1 cellular context compared by ENCODE assay signal in the genomic region with DNA sequence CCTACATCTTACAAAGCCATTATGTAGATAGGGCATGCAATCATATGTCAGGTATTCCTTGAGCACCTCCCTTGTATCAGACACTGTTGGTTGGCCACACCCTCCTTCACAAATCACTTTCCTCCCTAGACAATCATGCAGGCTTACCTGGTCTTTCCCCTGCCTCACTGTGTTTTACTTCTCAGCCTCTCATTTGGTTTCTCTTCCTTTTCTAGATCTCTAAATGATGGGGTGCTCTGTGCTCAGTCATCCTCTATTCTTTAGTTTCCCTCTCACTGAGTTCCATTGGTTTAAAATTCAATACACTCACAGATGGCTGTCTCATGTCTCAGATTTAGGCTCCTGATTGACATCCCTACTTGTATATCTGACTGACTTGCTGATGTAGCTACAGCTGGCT.
A peak's percentile ranks its signal among the peaks of the same experiment; 100 is the strongest.
TF ChIP-seq lines count a peak whose summit lies in the region.

No MANE protein-coding gene starts in this region.

TF ChIP-seq in GM12878, 131 proteins besides CTCF, POLR2A, EP300 and RAD21 (continued from another document and continues in another):
- TF ChIP-seq ATF2 (IDR thresholded peaks at IDR 0.05; ENCODE audit: low read length) (peak; percentile 57; the same call in 1 of the 2 replicates), ETV6 (conservative IDR thresholded peaks at IDR 0.05 in 1 of 2, IDR thresholded peaks at IDR 0.05 in 1 of 2; ENCODE audit: borderline replicate concordance in 1 of 2, low read depth in 1 of 2) (peak in 1 of 2 experiments; percentile 45; a peak in 1 of 4 replicates), POLR2AphosphoS2 (IDR thresholded peaks at IDR 0.05; ENCODE audit: low read depth, low read length) (no peak), ATF7 (IDR thresholded peaks at IDR 0.05; ENCODE audit: low read depth) (no peak), RELA (IDR thresholded peaks at IDR 0.05; ENCODE audit: borderline replicate concordance, partially characterized antibody) (no peak), ZBTB11 (CRISPR knock-in tag; IDR thresholded peaks at IDR 0.05) (no peak), MLLT1 (IDR thresholded peaks at IDR 0.05) (no peak), SMC3 (IDR thresholded peaks at IDR 0.05; ENCODE audit: borderline replicate concordance, low read length) (no peak), SIN3A (IDR thresholded peaks at IDR 0.05; ENCODE audit: low read depth, low read length) (no peak), SUZ12 (IDR thresholded peaks at IDR 0.05; ENCODE audit: unreplicated experiment) (no peak), ZNF384 (IDR thresholded peaks at IDR 0.05; ENCODE audit: borderline replicate concordance, low read depth, low read length) (no peak), CBFB (IDR thresholded peaks at IDR 0.05; ENCODE audit: low read depth) (no peak), SMAD5 (IDR thresholded peaks at IDR 0.05; ENCODE audit: low read depth) (no peak), STAT3 (IDR thresholded peaks at IDR 0.05; ENCODE audit: low read depth, low read length) (no peak), STAT1 (conservative IDR thresholded peaks at IDR 0.05) (no peak), MTA2 (IDR thresholded peaks at IDR 0.05; ENCODE audit: low read depth) (peak; percentile 52; the same call in 1 of the 2 replicates), RCOR1 (conservative IDR thresholded peaks at IDR 0.05; ENCODE audit: low read depth, low read length) (no peak), IKZF1 (conservative IDR thresholded peaks at IDR 0.05) (no peak), ZNF24 (IDR thresholded peaks at IDR 0.05) (peak; percentile 84), RAD51 (IDR thresholded peaks at IDR 0.05) (no peak), CREB1 (IDR thresholded peaks at IDR 0.05; ENCODE audit: low read depth) (0 out of 2 replicates have a peak, but pooled peaks have one; percentile 9), TARDBP (IDR thresholded peaks at IDR 0.05; ENCODE audit: borderline replicate concordance) (no peak), NBN (IDR thresholded peaks at IDR 0.05) (no peak), JUNB (IDR thresholded peaks at IDR 0.05) (peak; percentile 51), TCF7 (IDR thresholded peaks at IDR 0.05; ENCODE audit: borderline replicate concordance) (no peak), IRF4 (IDR thresholded peaks at IDR 0.05; ENCODE audit: low read depth, low read length) (0 out of 2 replicates have a peak, but pooled peaks have one; percentile 58), POLR2AphosphoS5 (IDR thresholded peaks at IDR 0.05; ENCODE audit: low read length) (no peak), KDM1A (IDR thresholded peaks at IDR 0.05; ENCODE audit: borderline replicate concordance) (no peak), CHD1 (IDR thresholded peaks at IDR 0.05; ENCODE audit: low read depth, low read length) (no peak), NRF1 (conservative IDR thresholded peaks at IDR 0.05; ENCODE audit: low read depth, low read length) (no peak), JUND (IDR thresholded peaks at IDR 0.05; ENCODE audit: low read depth, low read length) (no peak)
- TF ChIP-seq, protein P1, sequence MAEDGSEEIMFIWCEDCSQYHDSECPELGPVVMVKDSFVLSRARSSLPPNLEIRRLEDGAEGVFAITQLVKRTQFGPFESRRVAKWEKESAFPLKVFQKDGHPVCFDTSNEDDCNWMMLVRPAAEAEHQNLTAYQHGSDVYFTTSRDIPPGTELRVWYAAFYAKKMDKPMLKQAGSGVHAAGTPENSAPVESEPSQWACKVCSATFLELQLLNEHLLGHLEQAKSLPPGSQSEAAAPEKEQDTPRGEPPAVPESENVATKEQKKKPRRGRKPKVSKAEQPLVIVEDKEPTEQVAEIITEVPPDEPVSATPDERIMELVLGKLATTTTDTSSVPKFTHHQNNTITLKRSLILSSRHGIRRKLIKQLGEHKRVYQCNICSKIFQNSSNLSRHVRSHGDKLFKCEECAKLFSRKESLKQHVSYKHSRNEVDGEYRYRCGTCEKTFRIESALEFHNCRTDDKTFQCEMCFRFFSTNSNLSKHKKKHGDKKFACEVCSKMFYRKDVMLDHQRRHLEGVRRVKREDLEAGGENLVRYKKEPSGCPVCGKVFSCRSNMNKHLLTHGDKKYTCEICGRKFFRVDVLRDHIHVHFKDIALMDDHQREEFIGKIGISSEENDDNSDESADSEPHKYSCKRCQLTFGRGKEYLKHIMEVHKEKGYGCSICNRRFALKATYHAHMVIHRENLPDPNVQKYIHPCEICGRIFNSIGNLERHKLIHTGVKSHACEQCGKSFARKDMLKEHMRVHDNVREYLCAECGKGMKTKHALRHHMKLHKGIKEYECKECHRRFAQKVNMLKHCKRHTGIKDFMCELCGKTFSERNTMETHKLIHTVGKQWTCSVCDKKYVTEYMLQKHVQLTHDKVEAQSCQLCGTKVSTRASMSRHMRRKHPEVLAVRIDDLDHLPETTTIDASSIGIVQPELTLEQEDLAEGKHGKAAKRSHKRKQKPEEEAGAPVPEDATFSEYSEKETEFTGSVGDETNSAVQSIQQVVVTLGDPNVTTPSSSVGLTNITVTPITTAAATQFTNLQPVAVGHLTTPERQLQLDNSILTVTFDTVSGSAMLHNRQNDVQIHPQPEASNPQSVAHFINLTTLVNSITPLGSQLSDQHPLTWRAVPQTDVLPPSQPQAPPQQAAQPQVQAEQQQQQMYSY (CRISPR knock-in tag; IDR thresholded peaks at IDR 0.05) = no peak
- TF ChIP-seq, protein P2, sequence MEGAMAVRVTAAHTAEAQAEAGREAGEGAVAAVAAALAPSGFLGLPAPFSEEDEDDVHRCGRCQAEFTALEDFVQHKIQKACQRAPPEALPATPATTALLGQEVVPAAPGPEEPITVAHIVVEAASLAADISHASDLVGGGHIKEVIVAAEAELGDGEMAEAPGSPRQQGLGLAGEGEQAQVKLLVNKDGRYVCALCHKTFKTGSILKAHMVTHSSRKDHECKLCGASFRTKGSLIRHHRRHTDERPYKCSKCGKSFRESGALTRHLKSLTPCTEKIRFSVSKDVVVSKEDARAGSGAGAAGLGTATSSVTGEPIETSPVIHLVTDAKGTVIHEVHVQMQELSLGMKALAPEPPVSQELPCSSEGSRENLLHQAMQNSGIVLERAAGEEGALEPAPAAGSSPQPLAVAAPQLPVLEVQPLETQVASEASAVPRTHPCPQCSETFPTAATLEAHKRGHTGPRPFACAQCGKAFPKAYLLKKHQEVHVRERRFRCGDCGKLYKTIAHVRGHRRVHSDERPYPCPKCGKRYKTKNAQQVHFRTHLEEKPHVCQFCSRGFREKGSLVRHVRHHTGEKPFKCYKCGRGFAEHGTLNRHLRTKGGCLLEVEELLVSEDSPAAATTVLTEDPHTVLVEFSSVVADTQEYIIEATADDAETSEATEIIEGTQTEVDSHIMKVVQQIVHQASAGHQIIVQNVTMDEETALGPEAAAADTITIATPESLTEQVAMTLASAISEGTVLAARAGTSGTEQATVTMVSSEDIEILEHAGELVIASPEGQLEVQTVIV (IDR thresholded peaks at IDR 0.05; ENCODE audit: borderline replicate concordance, partially characterized antibody) = no peak
- TF ChIP-seq, protein P3, sequence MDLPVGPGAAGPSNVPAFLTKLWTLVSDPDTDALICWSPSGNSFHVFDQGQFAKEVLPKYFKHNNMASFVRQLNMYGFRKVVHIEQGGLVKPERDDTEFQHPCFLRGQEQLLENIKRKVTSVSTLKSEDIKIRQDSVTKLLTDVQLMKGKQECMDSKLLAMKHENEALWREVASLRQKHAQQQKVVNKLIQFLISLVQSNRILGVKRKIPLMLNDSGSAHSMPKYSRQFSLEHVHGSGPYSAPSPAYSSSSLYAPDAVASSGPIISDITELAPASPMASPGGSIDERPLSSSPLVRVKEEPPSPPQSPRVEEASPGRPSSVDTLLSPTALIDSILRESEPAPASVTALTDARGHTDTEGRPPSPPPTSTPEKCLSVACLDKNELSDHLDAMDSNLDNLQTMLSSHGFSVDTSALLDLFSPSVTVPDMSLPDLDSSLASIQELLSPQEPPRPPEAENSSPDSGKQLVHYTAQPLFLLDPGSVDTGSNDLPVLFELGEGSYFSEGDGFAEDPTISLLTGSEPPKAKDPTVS (IDR thresholded peaks at IDR 0.05; ENCODE audit: low read depth, low read length) = no peak
- TF ChIP-seq, protein P4, sequence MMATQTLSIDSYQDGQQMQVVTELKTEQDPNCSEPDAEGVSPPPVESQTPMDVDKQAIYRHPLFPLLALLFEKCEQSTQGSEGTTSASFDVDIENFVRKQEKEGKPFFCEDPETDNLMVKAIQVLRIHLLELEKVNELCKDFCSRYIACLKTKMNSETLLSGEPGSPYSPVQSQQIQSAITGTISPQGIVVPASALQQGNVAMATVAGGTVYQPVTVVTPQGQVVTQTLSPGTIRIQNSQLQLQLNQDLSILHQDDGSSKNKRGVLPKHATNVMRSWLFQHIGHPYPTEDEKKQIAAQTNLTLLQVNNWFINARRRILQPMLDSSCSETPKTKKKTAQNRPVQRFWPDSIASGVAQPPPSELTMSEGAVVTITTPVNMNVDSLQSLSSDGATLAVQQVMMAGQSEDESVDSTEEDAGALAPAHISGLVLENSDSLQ (IDR thresholded peaks at IDR 0.05) = peak; percentile 79
- TF ChIP-seq, protein P5, sequence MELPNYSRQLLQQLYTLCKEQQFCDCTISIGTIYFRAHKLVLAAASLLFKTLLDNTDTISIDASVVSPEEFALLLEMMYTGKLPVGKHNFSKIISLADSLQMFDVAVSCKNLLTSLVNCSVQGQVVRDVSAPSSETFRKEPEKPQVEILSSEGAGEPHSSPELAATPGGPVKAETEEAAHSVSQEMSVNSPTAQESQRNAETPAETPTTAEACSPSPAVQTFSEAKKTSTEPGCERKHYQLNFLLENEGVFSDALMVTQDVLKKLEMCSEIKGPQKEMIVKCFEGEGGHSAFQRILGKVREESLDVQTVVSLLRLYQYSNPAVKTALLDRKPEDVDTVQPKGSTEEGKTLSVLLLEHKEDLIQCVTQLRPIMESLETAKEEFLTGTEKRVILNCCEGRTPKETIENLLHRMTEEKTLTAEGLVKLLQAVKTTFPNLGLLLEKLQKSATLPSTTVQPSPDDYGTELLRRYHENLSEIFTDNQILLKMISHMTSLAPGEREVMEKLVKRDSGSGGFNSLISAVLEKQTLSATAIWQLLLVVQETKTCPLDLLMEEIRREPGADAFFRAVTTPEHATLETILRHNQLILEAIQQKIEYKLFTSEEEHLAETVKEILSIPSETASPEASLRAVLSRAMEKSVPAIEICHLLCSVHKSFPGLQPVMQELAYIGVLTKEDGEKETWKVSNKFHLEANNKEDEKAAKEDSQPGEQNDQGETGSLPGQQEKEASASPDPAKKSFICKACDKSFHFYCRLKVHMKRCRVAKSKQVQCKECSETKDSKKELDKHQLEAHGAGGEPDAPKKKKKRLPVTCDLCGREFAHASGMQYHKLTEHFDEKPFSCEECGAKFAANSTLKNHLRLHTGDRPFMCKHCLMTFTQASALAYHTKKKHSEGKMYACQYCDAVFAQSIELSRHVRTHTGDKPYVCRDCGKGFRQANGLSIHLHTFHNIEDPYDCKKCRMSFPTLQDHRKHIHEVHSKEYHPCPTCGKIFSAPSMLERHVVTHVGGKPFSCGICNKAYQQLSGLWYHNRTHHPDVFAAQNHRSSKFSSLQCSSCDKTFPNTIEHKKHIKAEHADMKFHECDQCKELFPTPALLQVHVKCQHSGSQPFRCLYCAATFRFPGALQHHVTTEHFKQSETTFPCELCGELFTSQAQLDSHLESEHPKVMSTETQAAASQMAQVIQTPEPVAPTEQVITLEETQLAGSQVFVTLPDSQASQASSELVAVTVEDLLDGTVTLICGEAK (IDR thresholded peaks at IDR 0.05; ENCODE audit: borderline replicate concordance) = no peak
